In the genomic region with DNA sequence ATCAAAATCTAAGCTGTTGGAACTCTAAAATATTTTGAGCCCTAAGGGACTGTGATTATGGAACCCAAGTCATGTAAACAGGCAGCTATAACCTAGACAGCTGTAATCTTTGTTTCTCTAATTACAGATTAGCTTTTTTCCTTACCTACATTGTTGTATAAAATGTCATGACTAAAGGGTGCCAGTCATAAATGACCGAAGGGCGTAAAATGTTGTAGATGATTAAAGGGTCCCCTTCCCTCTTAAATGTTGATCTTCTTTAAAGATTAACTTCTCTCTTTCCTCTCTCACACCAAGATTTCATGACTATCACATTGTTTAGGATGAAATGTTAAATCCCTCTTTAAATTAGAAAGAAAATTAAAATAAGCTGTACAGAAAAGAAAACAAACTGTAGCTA, we compare ENCODE assay signal across 25 cellular contexts.
"Had no signal": no experiment of that assay in that cellular context is flagged by ENCODE, and none has a peak within 500 bp of the region (broad histone marks: within the 10 kb centered on the region; RNA-seq: fewer than 3 reads in every experiment).

No MANE protein-coding gene starts in this region.

- ATAC-seq: naive thymus-derived CD8-positive, alpha-beta T cell; natural killer cell treated with Interleukin-12 subunit alpha and Interleukin-12 subunit beta and Interleukin-15 and Interleukin-18, amount 100 ng/mL, for 72 hours; pancreas; right cardiac atrium; right lobe of liver; stimulated activated effector memory CD8-positive, alpha-beta T cell treated with anti-CD3 and anti-CD28 coated beads, Interleukin-12 subunit alpha, Interleukin-12 subunit beta, amount 100 ng/mL, for 72 hours; stimulated activated naive B cell treated with anti-CD40 and anti-IgM and Interleukin-4, amounts not matched to agents 10 μg/mL and 1 μg/mL and 100 μg/mL, for 72 hours had no signal

- H3K9me3 ChIP-seq: neutrophil, pancreas, prostate gland, right lobe of liver, thoracic aorta, thyroid gland, upper lobe of left lung, uterus had no signal

- H3K4me3 ChIP-seq: pancreas, prostate gland, right lobe of liver, sigmoid colon, stomach, thoracic aorta, thyroid gland, tibial nerve, upper lobe of left lung, uterus had no signal

- H3K36me3 ChIP-seq: neutrophil, pancreas, prostate gland, right lobe of liver, sigmoid colon, stomach, thoracic aorta, thyroid gland, tibial nerve, upper lobe of left lung, uterus had no signal

- H3K4me1 ChIP-seq: pancreas, prostate gland, right lobe of liver, sigmoid colon, stomach, tibial nerve, upper lobe of left lung, uterus had no signal

- DNase-seq: naive thymus-derived CD8-positive, alpha-beta T cell; nephron progenitor cell; nucleus accumbens; pancreas; right cardiac atrium; right lobe of liver; sigmoid colon; small intestine; stimulated activated CD4-positive, alpha-beta T cell treated with anti-CD3 and anti-CD28 coated beads, Interleukin-15, amount 100 ng/mL, for 24 hours; stimulated activated CD4-positive, alpha-beta T cell treated with anti-CD3 and anti-CD28 coated beads, Interleukin-2, amount 100 ng/mL, for 24 hours; stimulated activated CD4-positive, alpha-beta T cell treated with anti-CD3 and anti-CD28 coated beads, Interleukin-2, amount 100 ng/mL, for 48 hours; stimulated activated CD4-positive, alpha-beta T cell treated with anti-CD3 and anti-CD28 coated beads, Interleukin-4, amount 100 ng/mL, for 24 hours; stimulated activated naive B cell treated with anti-CD40 and anti-IgM and Interleukin-4, amounts not matched to agents 10 μg/mL and 1 μg/mL and 100 μg/mL, for 72 hours; stimulated activated naive CD4-positive, alpha-beta T cell treated with Interleukin-2 at 50 U/mL for 16 hours; stomach; thyroid gland; trophoblast cell; upper lobe of left lung; uterus had no signal
